ENCODE assay signal across 6 cellular contexts in genomic region chr9:62058155-62058554, GRCh38.
A peak's percentile ranks its signal among the peaks of the same experiment; 100 is the strongest.
DNase-seq lines count a peak whose midpoint lies in the region; TF ChIP-seq lines count a peak whose summit lies in the region.
"Not testable (repeated sequence)": the region's sequence is repeated elsewhere in the genome, so short reads cannot be mapped to it uniquely, and the experiment has no call there.

No MANE protein-coding gene starts in this region.

- not testable (repeated sequence) for H3K4me1 ChIP-seq in adipocyte (ENCODE audit: control insufficient read depth, insufficient read depth, low read length); smooth muscle cell (ENCODE audit: low read depth)

- not testable (repeated sequence) for H3F3A ChIP-seq in smooth muscle cell (ENCODE audit: low read depth)

- not testable (repeated sequence) for H3K9me3 ChIP-seq in MG63; adipocyte (ENCODE audit: control insufficient read depth, low read length); smooth muscle cell (replicated peaks; ENCODE audit: low read depth)

- not testable (repeated sequence) for H4K20me1 ChIP-seq in smooth muscle cell (ENCODE audit: low read depth)

- not testable (repeated sequence) for H3K36me3 ChIP-seq in MG63; adipocyte (ENCODE audit: control insufficient read depth, insufficient read depth, low read length, severe bottlenecking); brain microvascular endothelial cell (replicated peaks); smooth muscle cell (ENCODE audit: low read depth)

- not testable (repeated sequence) for H3K79me2 ChIP-seq in smooth muscle cell (ENCODE audit: low read depth)

- not testable (repeated sequence) for H2AFZ ChIP-seq in smooth muscle cell (ENCODE audit: low read depth)

- H3K27ac ChIP-seq in brain microvascular endothelial cell = not testable (repeated sequence)
- H3K27ac ChIP-seq in smooth muscle cell (ENCODE audit: low read depth) = peak overlapping the region; percentile 62

- no CpG with 5 or more reads among the region's 3 CpGs for WGBS in smooth muscle cell (ENCODE audit: low lambda C conversion rate)

- in situ Hi-C loops in brain microvascular endothelial cell (cut with HindIII; ENCODE audit: low pct_ligation_motif_present, low sequenced_read_pairs) = not testable (repeated sequence)

- not testable (repeated sequence) for H3K4me2 ChIP-seq in smooth muscle cell

- not testable (repeated sequence) for H3K27me3 ChIP-seq in MG63; adipocyte (replicated peaks; ENCODE audit: control insufficient read depth, insufficient read depth, low read length); brain microvascular endothelial cell (replicated peaks); smooth muscle cell (ENCODE audit: low read depth)

- DNase-seq in ELR (ENCODE audit: low read depth) (peak; percentile 9), MG63 (peak; percentile 14), adipocyte (ENCODE audit: low read depth) (peak; percentile 0), brain microvascular endothelial cell (peak; percentile 1), choroid plexus epithelial cell (ENCODE audit: low read depth) (peak; percentile 1)
- DNase-seq in smooth muscle cell (lab: John Stamatoyannopoulos, UW; ENCODE audit: unreplicated experiment) = not testable (repeated sequence)

- H3K4me3 ChIP-seq in MG63; adipocyte (ENCODE audit: low read length); brain microvascular endothelial cell (ENCODE audit: low read depth, low read length); choroid plexus epithelial cell (ENCODE audit: low read depth, low read length); smooth muscle cell: not testable (repeated sequence)

- not testable (repeated sequence) for TF ChIP-seq CTCF in brain microvascular endothelial cell (IDR thresholded peaks at IDR 0.05; ENCODE audit: low read depth, low read length, missing control alignments); choroid plexus epithelial cell (conservative IDR thresholded peaks at IDR 0.05; ENCODE audit: low read depth, low read length); smooth muscle cell (IDR thresholded peaks at IDR 0.05; ENCODE audit: borderline replicate concordance, insufficient read depth, poor library complexity, severe bottlenecking)

- H3K9ac ChIP-seq in adipocyte (ENCODE audit: low read length); smooth muscle cell (ENCODE audit: low read depth): not testable (repeated sequence)
